ENCODE assay signal across 14 cellular contexts in genomic region chr20:51382111-51382985, GRCh38.
"Had no signal": no experiment of that assay in that cellular context is flagged by ENCODE, and none has a peak within 500 bp of the region (broad histone marks: within the 10 kb centered on the region; RNA-seq: fewer than 3 reads in every experiment).

No MANE protein-coding gene starts in this region.

- H3K4me3 ChIP-seq: ovary, testis, vagina had no signal

- H3K27ac Mint-ChIP-seq: activated CD4-positive, alpha-beta memory T cell treated with anti-CD3 and anti-CD28 coated beads for 36 hours; activated naive CD4-positive, alpha-beta T cell treated with anti-CD3 and anti-CD28 coated beads, Interleukin-2, amount 10 ng/mL, durations not matched to agents 7 days and 5 days; activated T-helper 1 cell treated with anti-CD3 and anti-CD28 coated beads, Interleukin-12 subunit alpha, Interleukin-12 subunit beta, Interleukin-2, Interleukin-4 antibody, amounts not matched to agents 30 ng/mL and 10 ng/mL and 1 ng/mL, durations not matched to agents 14 hours and 24 hours and 36 hours; stimulated activated naive CD8-positive, alpha-beta T cell treated with anti-CD3 and anti-CD28 coated beads, Interleukin-15, Interleukin-2, amounts not matched to agents 100 ng/mL and 50 ng/mL, for 24 hours had no signal

- H3K4me3 Mint-ChIP-seq: activated CD4-positive, alpha-beta memory T cell treated with anti-CD3 and anti-CD28 coated beads for 36 hours; activated naive CD4-positive, alpha-beta T cell treated with anti-CD3 and anti-CD28 coated beads, Interleukin-2, amount 10 ng/mL, durations not matched to agents 7 days and 5 days; activated T-helper 1 cell treated with anti-CD3 and anti-CD28 coated beads, Interleukin-12 subunit alpha, Interleukin-12 subunit beta, Interleukin-2, Interleukin-4 antibody, amounts not matched to agents 30 ng/mL and 10 ng/mL and 1 ng/mL, durations not matched to agents 14 hours and 24 hours and 36 hours; neural crest cell; stimulated activated naive CD8-positive, alpha-beta T cell treated with anti-CD3 and anti-CD28 coated beads, Interleukin-15, Interleukin-2, amounts not matched to agents 100 ng/mL and 50 ng/mL, for 24 hours had no signal

- DNase-seq: activated CD4-positive, alpha-beta memory T cell treated with anti-CD3 and anti-CD28 coated beads for 36 hours; activated CD4-positive, CD25-positive, alpha-beta regulatory T cell treated with anti-CD3 and anti-CD28 coated beads, Interleukin-2, amount 50 U/mL, for 72 hours; activated CD8-positive, alpha-beta memory T cell treated with anti-CD3 and anti-CD28 coated beads, Interleukin-2, amount 50 U/mL, for 4 hours; activated naive CD4-positive, alpha-beta T cell treated with anti-CD3 and anti-CD28 coated beads, Interleukin-2, amount 10 ng/mL, durations not matched to agents 7 days and 5 days; central memory CD4-positive, alpha-beta T cell; hippocampal formation; ovary; stimulated activated CD4-positive, alpha-beta T cell treated with anti-CD3 and anti-CD28 coated beads, Interleukin-4, amount 100 ng/mL, for 1 hour; stimulated activated CD8-positive, alpha-beta memory T cell treated with anti-CD3 and anti-CD28 coated beads, Interleukin-4, amount 100 ng/mL, for 48 hours; testis had no signal

- H3K9me3 ChIP-seq: ovary, testis, vagina had no signal

- H3K27me3 ChIP-seq: ovary, testis, vagina had no signal

- H3K27ac ChIP-seq: ovary, testis, vagina had no signal

- H3K9me3 Mint-ChIP-seq: activated CD4-positive, alpha-beta memory T cell treated with anti-CD3 and anti-CD28 coated beads for 36 hours; activated naive CD4-positive, alpha-beta T cell treated with anti-CD3 and anti-CD28 coated beads, Interleukin-2, amount 10 ng/mL, durations not matched to agents 7 days and 5 days; activated T-helper 1 cell treated with anti-CD3 and anti-CD28 coated beads, Interleukin-12 subunit alpha, Interleukin-12 subunit beta, Interleukin-2, Interleukin-4 antibody, amounts not matched to agents 30 ng/mL and 10 ng/mL and 1 ng/mL, durations not matched to agents 14 hours and 24 hours and 36 hours; neural crest cell; stimulated activated naive CD8-positive, alpha-beta T cell treated with anti-CD3 and anti-CD28 coated beads, Interleukin-15, Interleukin-2, amounts not matched to agents 100 ng/mL and 50 ng/mL, for 24 hours had no signal

- H3K4me1 Mint-ChIP-seq: neural crest cell had no signal

- H3K27me3 Mint-ChIP-seq: activated CD4-positive, alpha-beta memory T cell treated with anti-CD3 and anti-CD28 coated beads for 36 hours; activated naive CD4-positive, alpha-beta T cell treated with anti-CD3 and anti-CD28 coated beads, Interleukin-2, amount 10 ng/mL, durations not matched to agents 7 days and 5 days; stimulated activated naive CD8-positive, alpha-beta T cell treated with anti-CD3 and anti-CD28 coated beads, Interleukin-15, Interleukin-2, amounts not matched to agents 100 ng/mL and 50 ng/mL, for 24 hours had no signal

- H3K36me3 ChIP-seq: ovary, vagina had no signal

- H3K4me1 ChIP-seq: testis had no signal
